Comparison of ENCODE assay signal across 19 cellular contexts in the genomic region with DNA sequence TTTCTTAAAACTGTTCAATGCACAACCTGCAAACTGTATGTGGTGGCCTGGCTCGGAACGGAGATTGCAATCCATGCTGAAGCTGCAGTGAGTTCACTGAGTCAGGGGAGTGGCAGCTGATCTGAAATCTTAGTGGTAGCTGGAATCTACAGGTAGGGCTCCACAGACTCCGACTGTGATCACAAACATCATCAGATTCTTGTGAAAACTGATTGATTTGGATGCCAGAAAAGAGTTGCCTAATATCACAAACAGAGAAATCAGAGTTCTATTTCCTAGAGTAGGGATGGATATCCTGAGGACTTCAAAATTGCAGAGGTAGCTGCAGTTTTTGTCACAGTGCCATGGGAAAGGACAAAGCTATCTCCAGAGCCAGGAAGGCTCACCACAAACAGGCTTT. TPM values are rescaled to one million over a fixed set of nuclear protein-coding genes. Genes with fewer than 3 reads are reported as not detected.
DNase-seq lines count a peak whose midpoint lies in the region; ATAC-seq lines count a peak whose summit lies in the region.
"Had no signal": no experiment of that assay in that cellular context is flagged by ENCODE, and none has a peak within 500 bp of the region (broad histone marks: within the 10 kb centered on the region; RNA-seq: fewer than 3 reads in every experiment).

No MANE protein-coding gene starts in this region.

- H4K12ac ChIP-seq in trophoblast cell (ENCODE audit: low read depth, low read length), result no peak overlapping the region

- 0 out of 2 replicates have a peak overlapping the region, but pooled peaks have one; percentile 4 for H3K9ac ChIP-seq in iPS-20b (ENCODE audit: low read depth, low read length)
- no peak overlapping the region for H3K9ac ChIP-seq in trophoblast cell (ENCODE audit: low read length)

- H4K8ac ChIP-seq in trophoblast cell (ENCODE audit: low read depth, low read length), result no peak overlapping the region

- peak overlapping the region; percentile 81 for H3K4ac ChIP-seq in trophoblast cell (ENCODE audit: low read depth, low read length)

- H3K27me3 ChIP-seq in iPS-20b (ENCODE audit: insufficient read depth, low read length) (no peaks in the 10 kb centered on the region), trophoblast cell (ENCODE audit: insufficient read depth, low read length) (no peaks in the 10 kb centered on the region)
- H3K27me3 ChIP-seq: BE2C had no signal

- H3K27me3 Mint-ChIP-seq in activated T-cell treated with anti-CD3 and anti-CD28 coated beads, Interleukin-2, amount 50 U/mL, for 4 hours (ENCODE audit: low read depth), result peaks cover 34% of the 10 kb centered on the region

- H3K27ac ChIP-seq in iPS-20b (ENCODE audit: low read length), result no peak overlapping the region
- H3K27ac ChIP-seq in trophoblast cell (ENCODE audit: low read depth, low read length), result peak overlapping the region; percentile 91
- H3K27ac ChIP-seq: RWPE1 had no signal

- H3K23ac ChIP-seq in trophoblast cell (ENCODE audit: low read length), result no peak overlapping the region

- H2BK5ac ChIP-seq in trophoblast cell (ENCODE audit: low read depth, low read length, poor library complexity), result peak overlapping the region; percentile 39

- H2AK5ac ChIP-seq in trophoblast cell (ENCODE audit: low read length), result no peak overlapping the region

- H2BK12ac ChIP-seq in trophoblast cell (ENCODE audit: low read length), result peak overlapping the region; percentile 97

- no peak overlapping the region for H3K4me3 ChIP-seq in iPS-20b (ENCODE audit: low read length)
- no peak overlapping the region for H3K4me3 ChIP-seq in trophoblast cell (ENCODE audit: low read depth, low read length)

- H3K9me3 Mint-ChIP-seq in activated T-cell treated with anti-CD3 and anti-CD28 coated beads, Interleukin-2, amount 50 U/mL, for 4 hours, result no peaks in the 10 kb centered on the region
- H3K9me3 Mint-ChIP-seq: CD4-positive, alpha-beta T cell had no signal

- H3K79me1 ChIP-seq in trophoblast cell (ENCODE audit: low read length), result peaks cover 35% of the 10 kb centered on the region

- peaks cover 39% of the 10 kb centered on the region for H3K4me1 ChIP-seq in iPS-20b (ENCODE audit: insufficient read depth, low read length)
- peaks cover 8 to 17% of the 10 kb centered on the region in 2 experiments for H3K4me1 ChIP-seq in trophoblast cell (ENCODE audit: control insufficient read depth in 1 of 2, insufficient read depth in 2 of 2, low read length in 2 of 2)

- no peaks in the 10 kb centered on the region for H3K36me3 ChIP-seq in iPS-20b (ENCODE audit: insufficient read depth, low read depth, low read length)
- no peaks in the 10 kb centered on the region for H3K36me3 ChIP-seq in trophoblast cell (ENCODE audit: control insufficient read depth in 1 of 2, insufficient read depth in 2 of 2, low read length in 2 of 2)
- H3K36me3 ChIP-seq: BE2C had no signal

- H3K36me3 Mint-ChIP-seq in activated T-cell treated with anti-CD3 and anti-CD28 coated beads, Interleukin-2, amount 50 U/mL, for 4 hours (ENCODE audit: insufficient read depth), result no peaks in the 10 kb centered on the region

- H2BK120ac ChIP-seq in trophoblast cell (ENCODE audit: insufficient read depth, low read length, poor library complexity), result peak overlapping the region; percentile 94

- H3K18ac ChIP-seq in trophoblast cell (ENCODE audit: low read length), result peak overlapping the region; percentile 40

- peaks cover 5% of the 10 kb centered on the region for H3K79me2 ChIP-seq in trophoblast cell (ENCODE audit: control insufficient read depth, insufficient read depth, low read length, poor library complexity)

- no peak overlapping the region for H2AFZ ChIP-seq in trophoblast cell (ENCODE audit: insufficient read depth, low read length, poor library complexity)

- H3K9me3 ChIP-seq in iPS-20b (ENCODE audit: insufficient read depth, low read depth, low read length), result no peaks in the 10 kb centered on the region
- no peaks in the 10 kb centered on the region for H3K9me3 ChIP-seq in trophoblast cell (ENCODE audit: insufficient read depth, low read depth, low read length)
- H3K9me3 ChIP-seq: BE2C had no signal

- intact Hi-C loops in Right ventricle myocardium superior (cut with DNase I) (no loop called here), cardiac septum (cut with DNase I) (no loop called here)

- peaks cover 9% of the 10 kb centered on the region for H3K4me1 Mint-ChIP-seq in activated T-cell treated with anti-CD3 and anti-CD28 coated beads, Interleukin-2, amount 50 U/mL, for 4 hours (ENCODE audit: low read depth)

- DNase-seq in Right ventricle myocardium superior, result no peak
- no peak for DNase-seq in cardiac septum (ENCODE audit: low spot score)
- DNase-seq in NCI-H526 treated with DMSO at 0.1 percent for 48 hours (lab: John Stamatoyannopoulos, UW), result peak; percentile 75
- DNase-seq in trophoblast cell, result peak; percentile 10 to 67
- DNase-seq in stimulated activated CD4-positive, alpha-beta T cell treated with anti-CD3 and anti-CD28 coated beads, Interleukin-4, amount 100 ng/mL, for 24 hours, result no peak
- DNase-seq in activated T-cell treated with anti-CD3 and anti-CD28 coated beads, Interleukin-2, amount 50 U/mL, for 4 hours, result no peak
- DNase-seq in activated T-cell treated with anti-CD3 and anti-CD28 coated beads for 4 hours, result no peak
- DNase-seq: 8988T; BE2C; CD4-positive, alpha-beta T cell; EL; MM.1S; NCI-H1105; NCI-H1694 treated with DMSO at 0.1 percent for 48 hours; NCI-H345; NCI-H69; PC-3 had no signal

- H3K4me2 ChIP-seq in trophoblast cell (ENCODE audit: low read length), result no peak overlapping the region

- peak overlapping the region; percentile 87 for H3K14ac ChIP-seq in trophoblast cell (ENCODE audit: low read length)

- H4K91ac ChIP-seq in trophoblast cell (ENCODE audit: low read depth, low read length), result peak overlapping the region; percentile 93

- WGBS in trophoblast cell (ENCODE audit: extremely low coverage, insufficient coverage, insufficient read length), result no CpG with 5 or more reads among the region's 3 CpGs

- no peak overlapping the region for H3K4me3 Mint-ChIP-seq in activated T-cell treated with anti-CD3 and anti-CD28 coated beads, Interleukin-2, amount 50 U/mL, for 4 hours
- H3K4me3 Mint-ChIP-seq: CD4-positive, alpha-beta T cell had no signal

- ATAC-seq in Right ventricle myocardium superior (ENCODE audit: poor library complexity), result peak; percentile 29
- no peak for ATAC-seq in activated T-cell treated with anti-CD3 and anti-CD28 coated beads, Interleukin-2, amount 50 U/mL, for 4 hours
- ATAC-seq: PC-3 had no signal

RNA-seq across cellular contexts. Expression of a gene that starts 57.5 kb away (rescaled TPM):
- 18.0 TPM for total RNA-seq in Right ventricle myocardium superior
- total RNA-seq in cardiac septum, result 20.6 TPM
- 230 and 232 TPM in 2 replicates for polyA plus RNA-seq in trophoblast cell (2013)
- total RNA-seq in activated T-cell treated with anti-CD3 and anti-CD28 coated beads, Interleukin-2, amount 50 U/mL, for 4 hours, result 10 to 100 TPM; 15.7 to 16.5 (median 16.4) TPM

Comparison
In these comparisons a context has a peak if more than half of its experiments do, and no peak if none do; other contexts are left out.
1. DNase-seq: peak in NCI-H526 treated with DMSO at 0.1 percent for 48 hours (single experiment) and trophoblast cell (2 of 2); none in Right ventricle myocardium superior (single experiment), cardiac septum (single experiment), stimulated activated CD4-positive, alpha-beta T cell treated with anti-CD3 and anti-CD28 coated beads, Interleukin-4, amount 100 ng/mL, for 24 hours (single experiment), activated T-cell treated with anti-CD3 and anti-CD28 coated beads, Interleukin-2, amount 50 U/mL, for 4 hours (single experiment) and activated T-cell treated with anti-CD3 and anti-CD28 coated beads for 4 hours (single experiment).